ENCODE assay signal across 18 cellular contexts in genomic region chr22:36640106-36640672, GRCh38.
"Had no signal": no experiment of that assay in that cellular context is flagged by ENCODE, and none has a peak within 500 bp of the region (broad histone marks: within the 10 kb centered on the region; RNA-seq: fewer than 3 reads in every experiment).

No MANE protein-coding gene starts in this region.

- H3K9me3 ChIP-seq: pancreas had no signal

- H3K27me3 ChIP-seq: pancreas had no signal

- H3K27ac Mint-ChIP-seq: natural killer cell treated with Interleukin-12 subunit alpha and Interleukin-12 subunit beta and Interleukin-15 and Interleukin-18, amount 100 ng/mL, for 72 hours; progenitor cell of endocrine pancreas had no signal

- H3K36me3 ChIP-seq: pancreas had no signal

- H3K9me3 Mint-ChIP-seq: natural killer cell treated with Interleukin-12 subunit alpha and Interleukin-12 subunit beta and Interleukin-15 and Interleukin-18, amount 100 ng/mL, for 72 hours had no signal

- H3K4me3 ChIP-seq: hepatocyte, lung, pancreas had no signal

- H3K4me3 Mint-ChIP-seq: natural killer cell treated with Interleukin-12 subunit alpha and Interleukin-12 subunit beta and Interleukin-15 and Interleukin-18, amount 100 ng/mL, for 72 hours had no signal

- H3K27ac ChIP-seq: hepatocyte, pancreas had no signal

- ATAC-seq: left colon; left ventricle myocardium superior; natural killer cell treated with Interleukin-12 subunit alpha and Interleukin-12 subunit beta and Interleukin-15 and Interleukin-18, amount 100 ng/mL, for 72 hours; pancreas; right cardiac atrium had no signal

- H3K36me3 Mint-ChIP-seq: natural killer cell treated with Interleukin-12 subunit alpha and Interleukin-12 subunit beta and Interleukin-15 and Interleukin-18, amount 100 ng/mL, for 72 hours had no signal

- DNase-seq: dermis blood vessel endothelial cell; foreskin melanocyte; head of caudate nucleus; left colon; left ventricle myocardium superior; mesenchymal stem cell; midbrain; occipital lobe; pancreas; right cardiac atrium; small intestine; stimulated activated CD4-positive, alpha-beta T cell treated with anti-CD3 and anti-CD28 coated beads, Interleukin-12 subunit alpha, Interleukin-12 subunit beta, amount 100 ng/mL, for 4 hours; stimulated activated naive CD4-positive, alpha-beta T cell treated with Interleukin-2 at 50 U/mL for 16 hours; trophoblast cell had no signal
